1 cellular context compared by ENCODE assay signal in the genomic region with DNA sequence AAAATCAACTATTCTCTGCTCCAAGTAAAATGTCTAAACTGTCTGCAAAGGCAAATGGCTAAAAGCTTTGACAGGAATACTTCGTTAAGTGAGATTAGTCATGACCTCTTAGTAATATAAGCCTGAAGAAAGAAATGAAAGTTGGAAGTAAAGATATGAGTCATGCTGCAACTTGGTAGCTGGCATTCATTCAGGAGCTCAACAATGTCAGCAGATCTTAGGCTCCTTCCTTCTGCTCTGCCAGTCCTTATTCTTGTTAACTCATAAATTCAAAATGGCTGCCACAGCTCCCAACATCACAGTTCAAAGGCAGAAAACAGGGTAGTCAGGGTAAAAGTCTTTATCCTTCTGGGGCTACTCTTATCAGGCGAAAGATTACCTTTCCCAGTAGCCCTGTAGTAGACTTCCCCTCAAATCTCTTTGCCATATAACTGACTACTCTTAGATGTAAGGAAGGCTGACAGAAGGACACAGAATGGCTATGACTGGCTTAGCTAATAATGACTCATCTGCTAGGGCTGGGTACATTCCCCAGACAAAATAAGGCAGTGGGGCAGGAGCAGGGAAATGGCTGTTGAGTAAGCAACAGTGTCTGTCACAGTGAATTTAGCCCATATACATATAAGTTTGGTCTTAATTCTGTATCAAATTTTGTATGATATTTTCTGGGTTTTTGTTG.
TF ChIP-seq lines count a peak whose summit lies in the region.

No MANE protein-coding gene starts in this region.

TF ChIP-seq in GM23338, 12 proteins besides CTCF, POLR2A, EP300 and RAD21 (continued from another document):
- TF ChIP-seq, protein P1, sequence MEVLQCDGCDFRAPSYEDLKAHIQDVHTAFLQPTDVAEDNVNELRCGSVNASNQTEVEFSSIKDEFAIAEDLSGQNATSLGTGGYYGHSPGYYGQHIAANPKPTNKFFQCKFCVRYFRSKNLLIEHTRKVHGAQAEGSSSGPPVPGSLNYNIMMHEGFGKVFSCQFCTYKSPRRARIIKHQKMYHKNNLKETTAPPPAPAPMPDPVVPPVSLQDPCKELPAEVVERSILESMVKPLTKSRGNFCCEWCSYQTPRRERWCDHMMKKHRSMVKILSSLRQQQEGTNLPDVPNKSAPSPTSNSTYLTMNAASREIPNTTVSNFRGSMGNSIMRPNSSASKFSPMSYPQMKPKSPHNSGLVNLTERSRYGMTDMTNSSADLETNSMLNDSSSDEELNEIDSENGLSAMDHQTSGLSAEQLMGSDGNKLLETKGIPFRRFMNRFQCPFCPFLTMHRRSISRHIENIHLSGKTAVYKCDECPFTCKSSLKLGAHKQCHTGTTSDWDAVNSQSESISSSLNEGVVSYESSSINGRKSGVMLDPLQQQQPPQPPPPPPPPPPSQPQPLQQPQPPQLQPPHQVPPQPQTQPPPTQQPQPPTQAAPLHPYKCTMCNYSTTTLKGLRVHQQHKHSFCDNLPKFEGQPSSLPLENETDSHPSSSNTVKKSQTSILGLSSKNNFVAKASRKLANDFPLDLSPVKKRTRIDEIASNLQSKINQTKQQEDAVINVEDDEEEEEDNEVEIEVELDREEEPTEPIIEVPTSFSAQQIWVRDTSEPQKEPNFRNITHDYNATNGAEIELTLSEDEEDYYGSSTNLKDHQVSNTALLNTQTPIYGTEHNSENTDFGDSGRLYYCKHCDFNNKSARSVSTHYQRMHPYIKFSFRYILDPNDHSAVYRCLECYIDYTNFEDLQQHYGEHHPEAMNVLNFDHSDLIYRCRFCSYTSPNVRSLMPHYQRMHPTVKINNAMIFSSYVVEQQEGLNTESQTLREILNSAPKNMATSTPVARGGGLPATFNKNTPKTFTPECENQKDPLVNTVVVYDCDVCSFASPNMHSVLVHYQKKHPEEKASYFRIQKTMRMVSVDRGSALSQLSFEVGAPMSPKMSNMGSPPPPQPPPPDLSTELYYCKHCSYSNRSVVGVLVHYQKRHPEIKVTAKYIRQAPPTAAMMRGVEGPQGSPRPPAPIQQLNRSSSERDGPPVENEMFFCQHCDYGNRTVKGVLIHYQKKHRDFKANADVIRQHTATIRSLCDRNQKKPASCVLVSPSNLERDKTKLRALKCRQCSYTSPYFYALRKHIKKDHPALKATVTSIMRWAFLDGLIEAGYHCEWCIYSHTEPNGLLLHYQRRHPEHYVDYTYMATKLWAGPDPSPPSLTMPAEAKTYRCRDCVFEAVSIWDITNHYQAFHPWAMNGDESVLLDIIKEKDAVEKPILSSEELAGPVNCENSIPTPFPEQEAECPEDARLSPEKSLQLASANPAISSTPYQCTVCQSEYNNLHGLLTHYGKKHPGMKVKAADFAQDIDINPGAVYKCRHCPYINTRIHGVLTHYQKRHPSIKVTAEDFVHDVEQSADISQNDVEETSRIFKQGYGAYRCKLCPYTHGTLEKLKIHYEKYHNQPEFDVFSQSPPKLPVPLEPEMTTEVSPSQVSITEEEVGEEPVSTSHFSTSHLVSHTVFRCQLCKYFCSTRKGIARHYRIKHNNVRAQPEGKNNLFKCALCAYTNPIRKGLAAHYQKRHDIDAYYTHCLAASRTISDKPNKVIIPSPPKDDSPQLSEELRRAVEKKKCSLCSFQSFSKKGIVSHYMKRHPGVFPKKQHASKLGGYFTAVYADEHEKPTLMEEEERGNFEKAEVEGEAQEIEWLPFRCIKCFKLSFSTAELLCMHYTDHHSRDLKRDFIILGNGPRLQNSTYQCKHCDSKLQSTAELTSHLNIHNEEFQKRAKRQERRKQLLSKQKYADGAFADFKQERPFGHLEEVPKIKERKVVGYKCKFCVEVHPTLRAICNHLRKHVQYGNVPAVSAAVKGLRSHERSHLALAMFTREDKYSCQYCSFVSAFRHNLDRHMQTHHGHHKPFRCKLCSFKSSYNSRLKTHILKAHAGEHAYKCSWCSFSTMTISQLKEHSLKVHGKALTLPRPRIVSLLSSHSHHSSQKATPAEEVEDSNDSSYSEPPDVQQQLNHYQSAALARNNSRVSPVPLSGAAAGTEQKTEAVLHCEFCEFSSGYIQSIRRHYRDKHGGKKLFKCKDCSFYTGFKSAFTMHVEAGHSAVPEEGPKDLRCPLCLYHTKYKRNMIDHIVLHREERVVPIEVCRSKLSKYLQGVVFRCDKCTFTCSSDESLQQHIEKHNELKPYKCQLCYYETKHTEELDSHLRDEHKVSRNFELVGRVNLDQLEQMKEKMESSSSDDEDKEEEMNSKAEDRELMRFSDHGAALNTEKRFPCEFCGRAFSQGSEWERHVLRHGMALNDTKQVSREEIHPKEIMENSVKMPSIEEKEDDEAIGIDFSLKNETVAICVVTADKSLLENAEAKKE (CRISPR knock-in tag; IDR thresholded peaks at IDR 0.05): no peak
- TF ChIP-seq EZH2phosphoT487 (IDR thresholded peaks at IDR 0.05; ENCODE audit: unreplicated experiment) (no peak), ZNF114 (CRISPR knock-in tag; IDR thresholded peaks at IDR 0.05) (no peak), STAT1 (IDR thresholded peaks at IDR 0.05; ENCODE audit: unreplicated experiment) (no peak), CREB1 (CRISPR knock-in tag; IDR thresholded peaks at IDR 0.05; ENCODE audit: low read depth) (no peak), POLR2AphosphoS5 (IDR thresholded peaks at IDR 0.05; ENCODE audit: low read depth) (no peak), NANOG (IDR thresholded peaks at IDR 0.05; ENCODE audit: borderline replicate concordance) (no peak), JUNB (IDR thresholded peaks at IDR 0.05; ENCODE audit: unreplicated experiment) (no peak), ZNF331 (CRISPR knock-in tag; IDR thresholded peaks at IDR 0.05; ENCODE audit: low read depth) (no peak)
- TF ChIP-seq, protein P2, sequence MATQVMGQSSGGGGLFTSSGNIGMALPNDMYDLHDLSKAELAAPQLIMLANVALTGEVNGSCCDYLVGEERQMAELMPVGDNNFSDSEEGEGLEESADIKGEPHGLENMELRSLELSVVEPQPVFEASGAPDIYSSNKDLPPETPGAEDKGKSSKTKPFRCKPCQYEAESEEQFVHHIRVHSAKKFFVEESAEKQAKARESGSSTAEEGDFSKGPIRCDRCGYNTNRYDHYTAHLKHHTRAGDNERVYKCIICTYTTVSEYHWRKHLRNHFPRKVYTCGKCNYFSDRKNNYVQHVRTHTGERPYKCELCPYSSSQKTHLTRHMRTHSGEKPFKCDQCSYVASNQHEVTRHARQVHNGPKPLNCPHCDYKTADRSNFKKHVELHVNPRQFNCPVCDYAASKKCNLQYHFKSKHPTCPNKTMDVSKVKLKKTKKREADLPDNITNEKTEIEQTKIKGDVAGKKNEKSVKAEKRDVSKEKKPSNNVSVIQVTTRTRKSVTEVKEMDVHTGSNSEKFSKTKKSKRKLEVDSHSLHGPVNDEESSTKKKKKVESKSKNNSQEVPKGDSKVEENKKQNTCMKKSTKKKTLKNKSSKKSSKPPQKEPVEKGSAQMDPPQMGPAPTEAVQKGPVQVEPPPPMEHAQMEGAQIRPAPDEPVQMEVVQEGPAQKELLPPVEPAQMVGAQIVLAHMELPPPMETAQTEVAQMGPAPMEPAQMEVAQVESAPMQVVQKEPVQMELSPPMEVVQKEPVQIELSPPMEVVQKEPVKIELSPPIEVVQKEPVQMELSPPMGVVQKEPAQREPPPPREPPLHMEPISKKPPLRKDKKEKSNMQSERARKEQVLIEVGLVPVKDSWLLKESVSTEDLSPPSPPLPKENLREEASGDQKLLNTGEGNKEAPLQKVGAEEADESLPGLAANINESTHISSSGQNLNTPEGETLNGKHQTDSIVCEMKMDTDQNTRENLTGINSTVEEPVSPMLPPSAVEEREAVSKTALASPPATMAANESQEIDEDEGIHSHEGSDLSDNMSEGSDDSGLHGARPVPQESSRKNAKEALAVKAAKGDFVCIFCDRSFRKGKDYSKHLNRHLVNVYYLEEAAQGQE (IDR thresholded peaks at IDR 0.05; ENCODE audit: unreplicated experiment): no peak
